14 cellular contexts compared by ENCODE assay signal in genomic region chr20:40650707-40651106, GRCh38.
"Had no signal": no experiment of that assay in that cellular context is flagged by ENCODE, and none has a peak within 500 bp of the region (broad histone marks: within the 10 kb centered on the region; RNA-seq: fewer than 3 reads in every experiment).

No MANE protein-coding gene starts in this region.

- H3K27me3 ChIP-seq: adrenal gland, hepatocyte, thyroid gland, vagina had no signal

- H3K4me1 ChIP-seq: vagina had no signal

- H3K4me3 ChIP-seq: adrenal gland, dorsolateral prefrontal cortex, hepatocyte, stomach, thyroid gland, vagina had no signal

- DNase-seq: activated CD4-positive, alpha-beta T cell treated with anti-CD3 and anti-CD28 coated beads, Interleukin-2, amount 50 U/mL, for 4 hours; activated CD4-positive, CD25-positive, alpha-beta regulatory T cell treated with anti-CD3 and anti-CD28 coated beads, Interleukin-2, amount 50 U/mL, for 72 hours; activated naive CD4-positive, alpha-beta T cell treated with anti-CD3 and anti-CD28 coated beads, Interleukin-2, amount 50 U/mL, for 16 hours; activated T-cell treated with anti-CD3 and anti-CD28 coated beads, Interleukin-2, amount 50 U/mL, for 1 hour; dorsolateral prefrontal cortex; midbrain; retina; stomach; thyroid gland had no signal

- H3K4me3 Mint-ChIP-seq: central memory CD8-positive, alpha-beta T cell had no signal

- H3K4me1 Mint-ChIP-seq: central memory CD8-positive, alpha-beta T cell had no signal

- H3K9me3 Mint-ChIP-seq: central memory CD8-positive, alpha-beta T cell had no signal

- H3K9ac ChIP-seq: parathyroid adenoma had no signal

- H3K36me3 ChIP-seq: adrenal gland, stomach, thyroid gland, vagina had no signal

- H3K27ac ChIP-seq: adrenal gland, dorsolateral prefrontal cortex, hepatocyte, parathyroid adenoma, stomach, thyroid gland, vagina had no signal

- H3K9me3 ChIP-seq: adrenal gland, stomach, thyroid gland, vagina had no signal
